In genomic region chr16:15034266-15035162, GRCh38 we compare ENCODE assay signal across 1 cellular context.
TF ChIP-seq lines count a peak whose summit lies in the region.

No MANE protein-coding gene starts in this region.

TF ChIP-seq in endothelial cell of umbilical vein, 7 proteins besides CTCF, POLR2A, EP300 and RAD21 (continued from another document):
- peak; percentile 58 for TF ChIP-seq FOS (IDR thresholded peaks at IDR 0.05; ENCODE audit: borderline replicate concordance, insufficient read depth, low read length)
- peak; percentile 49 for TF ChIP-seq POLR2AphosphoS5 (IDR thresholded peaks at IDR 0.05; ENCODE audit: insufficient read depth, low read depth, low read length)
